In the genomic region with DNA sequence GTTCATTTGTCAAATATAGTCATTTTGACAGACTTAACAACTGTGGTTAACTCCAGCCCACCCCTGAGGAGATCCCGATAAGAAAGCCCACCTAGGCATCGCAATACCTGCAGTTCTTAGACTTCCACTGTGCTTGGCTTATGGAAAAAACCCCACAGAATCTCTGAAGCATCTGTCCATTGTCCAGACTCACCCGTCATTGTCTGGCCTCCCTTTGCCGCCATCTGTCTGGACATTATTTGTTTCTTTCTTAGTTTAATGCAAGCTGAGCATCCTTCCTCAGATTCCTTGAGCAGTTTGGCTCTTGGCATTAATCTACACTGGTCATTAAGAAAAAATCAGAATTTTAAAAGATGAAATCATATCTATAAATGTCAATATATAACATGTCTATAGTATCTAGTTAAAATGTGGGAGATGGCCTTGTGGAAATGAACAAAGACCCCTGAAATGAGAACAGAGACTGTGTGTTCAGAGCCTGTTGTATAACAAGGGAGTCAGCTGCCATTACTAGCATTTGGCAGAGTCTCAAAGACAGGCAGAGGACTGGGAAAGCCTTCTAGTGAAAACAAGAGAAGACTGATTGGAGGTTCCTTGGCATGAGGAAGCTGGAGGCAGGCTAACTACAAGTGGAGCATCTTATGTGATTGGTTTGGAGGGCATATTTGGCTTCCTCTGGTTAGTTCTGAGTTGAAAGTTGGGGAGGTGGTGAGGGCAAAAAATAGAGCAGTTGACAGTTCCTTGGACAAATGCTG, we compare ENCODE assay signal across 15 cellular contexts.
"Had no signal": no experiment of that assay in that cellular context is flagged by ENCODE, and none has a peak within 500 bp of the region (broad histone marks: within the 10 kb centered on the region; RNA-seq: fewer than 3 reads in every experiment).

No MANE protein-coding gene starts in this region.

- H3K27ac ChIP-seq: body of pancreas, coronary artery, lower lobe of right lung, prostate gland, sigmoid colon, transverse colon, uterus had no signal

- H3K36me3 ChIP-seq: lower lobe of right lung, prostate gland, sigmoid colon, transverse colon, uterus had no signal

- H3K9me3 ChIP-seq: body of pancreas, lower lobe of right lung, prostate gland, sigmoid colon, SK-N-SH, transverse colon, uterus had no signal

- DNase-seq: activated CD4-positive, alpha-beta memory T cell treated with anti-CD3 and anti-CD28 coated beads for 36 hours; activated CD4-positive, alpha-beta T cell treated with anti-CD3 and anti-CD28 coated beads for 36 hours; activated CD8-positive, alpha-beta memory T cell treated with anti-CD3 and anti-CD28 coated beads, Interleukin-2, amount 10 ng/mL, durations not matched to agents 7 days and 5 days; body of pancreas; left colon; lower lobe of right lung; nephron progenitor cell; sigmoid colon; SK-N-SH; stimulated activated naive B cell treated with anti-CD40 and anti-IgM and Interleukin-4, amounts not matched to agents 10 μg/mL and 1 μg/mL and 100 μg/mL, for 72 hours; transverse colon; uterus had no signal

- H3K27me3 ChIP-seq: body of pancreas, sigmoid colon, transverse colon, uterus had no signal

- H3K4me1 ChIP-seq: body of pancreas, lower lobe of right lung, prostate gland, sigmoid colon, transverse colon, uterus had no signal

- H3K4me3 ChIP-seq: body of pancreas, coronary artery, lower lobe of right lung, prostate gland, sigmoid colon, transverse colon, uterus had no signal

- ATAC-seq: activated CD4-positive, alpha-beta T cell treated with anti-CD3 and anti-CD28 coated beads for 36 hours; activated CD8-positive, alpha-beta memory T cell treated with anti-CD3 and anti-CD28 coated beads, Interleukin-2, amount 10 ng/mL, durations not matched to agents 7 days and 5 days; body of pancreas; left colon; lower lobe of right lung; stimulated activated naive B cell treated with anti-CD40 and anti-IgM and Interleukin-4, amounts not matched to agents 10 μg/mL and 1 μg/mL and 100 μg/mL, for 72 hours; WTC11 had no signal
